ENCODE assay signal across 14 cellular contexts in genomic region chr1:149995927-149996326, GRCh38. TPM values are rescaled to one million over a fixed set of nuclear protein-coding genes. Genes with fewer than 3 reads are reported as not detected.
A peak's percentile ranks its signal among the peaks of the same experiment; 100 is the strongest.
DNase-seq lines count a peak whose midpoint lies in the region; ATAC-seq, FAIRE-seq and TF ChIP-seq lines count a peak whose summit lies in the region.
"Had no signal": no experiment of that assay in that cellular context is flagged by ENCODE, and none has a peak within 500 bp of the region (broad histone marks: within the 10 kb centered on the region; RNA-seq: fewer than 3 reads in every experiment).

No MANE protein-coding gene starts in this region.

- peaks cover 0 to 4% of the 10 kb centered on the region in 2 experiments; a peak in 2 of 4 replicates for H3K36me3 ChIP-seq in GM12878 (ENCODE audit: control insufficient read depth in 2 of 2, insufficient read depth in 2 of 2, low read length in 1 of 2)
- no peaks in the 10 kb centered on the region for H3K36me3 ChIP-seq in mesendoderm (ENCODE audit: control insufficient read depth, insufficient read depth, low read length)
- H3K36me3 ChIP-seq in testis (ENCODE audit: low read depth, missing control alignments) = no peaks in the 10 kb centered on the region
- H3K36me3 ChIP-seq: tibial artery had no signal

- H3K4ac ChIP-seq in mesendoderm (ENCODE audit: low read depth, low read length) = no peak overlapping the region

- WGBS in GM12878 (ENCODE audit: insufficient coverage, insufficient replicate concordance, low lambda C conversion rate, missing lambda C conversion rate) = 0% methylated on average over 2 of the region's 2 CpGs
- WGBS in mesendoderm (ENCODE audit: extremely low coverage, insufficient coverage, low lambda C conversion rate) = no CpG with 5 or more reads among the region's 2 CpGs
- WGBS in testis, 2 donors = 56 to 63% methylated on average over 2 of the region's 2 CpGs

- BruUV-seq in GM12878 (replicated peaks; lab: Mats Ljungman, UMichigan) = no TSS peak

- SMC1A ChIA-PET in GM12878 (lab: Charles Lee; ENCODE audit: uncharacterized antibody, unreplicated experiment) = interaction anchor here (1.0 to 6.4 kb wide), 2 partner anchors 13 to 33 kb away, joined by 3 to 73 read pairs; partner anchors contain the start of gene OTUD7B

- POLR2A ChIA-PET in GM12878 (lab: Charles Lee) = interaction anchor here (2.1 to 4.7 kb wide), 2 partner anchors 12 to 15 kb away, joined by 4 to 28 read pairs; partner anchors contain the start of gene OTUD7B

- H4K8ac ChIP-seq in mesendoderm (ENCODE audit: low read depth, low read length) = no peak overlapping the region

- H3K27me3 ChIP-seq in GM12878 (replicated peaks in 1 of 2; ENCODE audit: control insufficient read depth in 2 of 2, insufficient read depth in 2 of 2, low read length in 1 of 2) = no peaks in the 10 kb centered on the region
- H3K27me3 ChIP-seq in mesendoderm (ENCODE audit: insufficient read depth, low read length, poor library complexity) = no peaks in the 10 kb centered on the region
- no peaks in the 10 kb centered on the region for H3K27me3 ChIP-seq in testis
- H3K27me3 ChIP-seq: tibial artery had no signal

- no peak overlapping the region for H3K18ac ChIP-seq in mesendoderm (ENCODE audit: low read length)

- H3K4me1 ChIP-seq in GM12878 (ENCODE audit: control insufficient read depth, insufficient read depth, low read length) (peaks cover 31% of the 10 kb centered on the region; the same call in 1 of the 2 replicates), mesendoderm (ENCODE audit: control insufficient read depth, low read depth, low read length) (no peaks in the 10 kb centered on the region), testis (peaks cover 12% of the 10 kb centered on the region)

- H3K9ac ChIP-seq in GM12878 (ENCODE audit: control insufficient read depth, insufficient read depth, low read length) = no peak overlapping the region
- no peak overlapping the region for H3K9ac ChIP-seq in mesendoderm (ENCODE audit: low read length)

- TF ChIP-seq CTCF in GM12878 (IDR thresholded peaks at IDR 0.05 in 2 of 3, conservative IDR thresholded peaks at IDR 0.05 in 1 of 3; ENCODE audit: control insufficient read depth in 2 of 3, extremely low read depth in 1 of 3, insufficient read depth in 1 of 3, low read depth in 3 of 3, low read length in 3 of 3) (no peak), D721Med (IDR thresholded peaks at IDR 0.05; ENCODE audit: insufficient read depth, missing control alignments) (no peak), testis (IDR thresholded peaks at IDR 0.05) (no peak)

- no peak overlapping the region for H2BK120ac ChIP-seq in mesendoderm (ENCODE audit: low read depth, low read length)

- intact Hi-C loops in GM12878 (cut with micrococcal nuclease; ENCODE audit: unreplicated experiment) = no loop called here
- intact Hi-C loops in testis (cut with DNase I; ENCODE audit: low total_unique reads) = no loop called here

- H2AK5ac ChIP-seq in mesendoderm (ENCODE audit: low read length) = no peak overlapping the region

- no peak overlapping the region for H2BK5ac ChIP-seq in mesendoderm (ENCODE audit: low read length)

- H3K23ac ChIP-seq in mesendoderm (ENCODE audit: low read length) = no peak overlapping the region

- ATAC-seq in GM12878 = peak; percentile 17
- ATAC-seq: HCT116 had no signal

- CTCF ChIA-PET in GM12878 (lab: Yijun Ruan, JAX) = interaction anchor here (1.4 to 2.9 kb wide), 7 partner anchors 11 to 170 kb away, joined by 3 to 13 read pairs (median 5); no protein-coding TSS in a partner anchor

- no peak overlapping the region for H2BK15ac ChIP-seq in mesendoderm (replicated peaks; ENCODE audit: low read depth)

- no peak for TF ChIP-seq EP300 in GM12878 (IDR thresholded peaks at IDR 0.05; ENCODE audit: borderline replicate concordance in 1 of 2, control insufficient read depth in 1 of 2, low read depth in 2 of 2, low read length in 2 of 2)

- in situ Hi-C loops in GM12878 (cut with MboI) = no loop called here

- H3K79me1 ChIP-seq in mesendoderm (ENCODE audit: low read length) = peaks cover 7% of the 10 kb centered on the region

- no peaks in the 10 kb centered on the region for H4K20me1 ChIP-seq in GM12878 (ENCODE audit: control insufficient read depth, insufficient read depth)

- peak; percentile 57 for FAIRE-seq in GM12878 (lab: Jason Lieb, UNC)
- FAIRE-seq in D721Med (lab: Jason Lieb, UNC) = no peak

- no peak for TF ChIP-seq POLR2A in GM12878 (IDR thresholded peaks at IDR 0.05; ENCODE audit: low read depth, low read length)
- TF ChIP-seq POLR2A in testis (IDR thresholded peaks at IDR 0.05) = no peak

- H2AFZ ChIP-seq in GM12878 (ENCODE audit: control insufficient read depth, low read depth, low read length) = no peak overlapping the region

- no peak for TF ChIP-seq RAD21 in GM12878 (IDR thresholded peaks at IDR 0.05; ENCODE audit: insufficient read depth, low read depth, low read length)

- no peak overlapping the region for H3K4me3 ChIP-seq in GM12878
- no peak overlapping the region for H3K4me3 ChIP-seq in mesendoderm (ENCODE audit: low read length)
- H3K4me3 ChIP-seq in testis = no peak overlapping the region
- H3K4me3 ChIP-seq: SK-N-MC, tibial artery had no signal

- H3K56ac ChIP-seq in mesendoderm (ENCODE audit: low read length) = no peak overlapping the region

- H3K79me2 ChIP-seq in GM12878 (ENCODE audit: control insufficient read depth, insufficient read depth, low read length) (peaks cover 4% of the 10 kb centered on the region), mesendoderm (ENCODE audit: control insufficient read depth, insufficient read depth, low read length) (peaks cover 5% of the 10 kb centered on the region)

- no peaks in the 10 kb centered on the region for H3K9me3 ChIP-seq in GM12878 (replicated peaks; ENCODE audit: control insufficient read depth, insufficient read depth, low read length)
- H3K9me3 ChIP-seq in testis = no peaks in the 10 kb centered on the region
- H3K9me3 ChIP-seq: tibial artery had no signal

- H3K4me2 ChIP-seq in GM12878 (ENCODE audit: control insufficient read depth, insufficient read depth) = peak overlapping the region; percentile 47; the same call in 1 of the 2 replicates
- no peak overlapping the region for H3K4me2 ChIP-seq in mesendoderm (ENCODE audit: low read length)

- H3K27ac ChIP-seq in GM12878 (ENCODE audit: control insufficient read depth, insufficient read depth) = peak overlapping the region; percentile 40; the same call in 1 of the 2 replicates
- H3K27ac ChIP-seq in mesendoderm (ENCODE audit: low read depth, low read length) = no peak overlapping the region
- no peak overlapping the region for H3K27ac ChIP-seq in testis
- H3K27ac ChIP-seq: HL-60, SK-N-MC had no signal

- RAD21 ChIA-PET in GM12878 (lab: Charles Lee; ENCODE audit: unreplicated experiment) = interaction anchor here (1.5 to 5.3 kb wide), 2 partner anchors 15 kb away, joined by 4 to 29 read pairs; partner anchors contain the start of gene OTUD7B

- H4K5ac ChIP-seq in mesendoderm (ENCODE audit: low read length) = no peak overlapping the region

- DNase-seq in AG20443 (ENCODE audit: low spot score) = peak; percentile 22
- DNase-seq in HS-5 (ENCODE audit: low read depth) = peak; percentile 44
- DNase-seq in GM12878 (ENCODE audit: low read depth, low spot score) = peak; percentile 38
- DNase-seq in mesendoderm = peak; percentile 49
- no peak for DNase-seq in hippocampal formation (lab: John Stamatoyannopoulos, UW)
- DNase-seq in cerebellar cortex (ENCODE audit: low spot score) = no peak
- DNase-seq in D721Med (ENCODE audit: insufficient read length, low spot score) = no peak
- no peak for DNase-seq in testis
- DNase-seq: Calu3; stimulated activated CD4-positive, alpha-beta T cell treated with anti-CD3 and anti-CD28 coated beads, Interleukin-12 subunit alpha, Interleukin-12 subunit beta, amount 100 ng/mL, for 4 hours; tibial artery had no signal

RNA-seq across cellular contexts. Expression of gene OTUD7B, which starts 14.6 kb away (rescaled TPM):
- 24.1 and 24.8 TPM in 2 replicates for total RNA-seq in GM12878 (2013; cell fraction: nucleolus; rRNA removed)
- total RNA-seq in GM12878 (2014; rRNA removed) (8.4 and 8.7 TPM in 2 replicates), GM12878 (2014; rRNA removed; fragmentation: Illumina TruSeq; extraction: Trizol) (9.2 and 9.9 TPM in 2 replicates), GM12878 (2021) (20.7 and 24.9 TPM in 2 replicates), testis (10 to 100 TPM; 23.1 to 31.5 TPM)
- polyA plus RNA-seq in GM12878 (2011; ENCODE audit: low read depth) = 2.8 TPM
- polyA plus RNA-seq in GM12878 (2011; rRNA removed) (4.3 and 7.4 TPM in 2 replicates), GM12878 (2014; fragmentation: Illumina TruSeq; extraction: Trizol) (8.2 and 10.7 TPM in 2 replicates), GM12878 (2014; fragmentation: Nextera tagmentation; extraction: Ambion mirVana) (1 to 10 TPM; 1.7 to 1.8 TPM), GM12878 (2014; rRNA removed) (5.8 and 5.9 TPM in 2 replicates), GM12878 (2016; fragmentation: Nextera tagmentation; extraction: Ambion mirVana) (1 to 10 TPM; 1.7 to 2.3 TPM), testis (ENCODE audit: insufficient read depth, low read depth, low replicate concordance) (30.3 TPM)
- polyA plus RNA-seq in GM12878 (2011; cell fraction: cytosol; rRNA removed) = 4.5 and 6.7 TPM in 2 replicates
- polyA plus RNA-seq in GM12878 (2011; cell fraction: nucleus; rRNA removed) = 4.3 and 5.6 TPM in 2 replicates
- 3.8 and 5.9 TPM in 2 replicates for polyA plus RNA-seq in GM12878 (2012)
- polyA minus RNA-seq in GM12878 (2011; rRNA and poly(A)+ RNA removed) = 11.5 and 17.3 TPM in 2 replicates
- polyA minus RNA-seq in GM12878 (2011; cell fraction: cytosol; rRNA and poly(A)+ RNA removed) = 2.8 and 4.4 TPM in 2 replicates
- 3.5 and 6.0 TPM in 2 replicates for polyA minus RNA-seq in GM12878 (2011; cell fraction: nucleus; rRNA and poly(A)+ RNA removed)
- polyA plus RNA-seq in mesendoderm (2013, experiment 1 of 2) = 5.4 TPM
- polyA plus RNA-seq in mesendoderm (2013, experiment 2 of 2) = 5.9 TPM

RNA-seq across cellular contexts. Expression of gene MTMR11, which starts 59.2 kb away (rescaled TPM):
- total RNA-seq in GM12878 (2013; cell fraction: nucleolus; rRNA removed) = 2.2 and 3.4 TPM in 2 replicates
- total RNA-seq in GM12878 (2014; rRNA removed) = 0.51 and 0.71 TPM in 2 replicates
- 0.51 and 0.58 TPM in 2 replicates for total RNA-seq in GM12878 (2014; rRNA removed; fragmentation: Illumina TruSeq; extraction: Trizol)
- total RNA-seq in GM12878 (2021) = 0.45 and 1.1 TPM in 2 replicates
- 0.14 TPM for polyA plus RNA-seq in GM12878 (2011; ENCODE audit: low read depth)
- 0.46 and 0.52 TPM in 2 replicates for polyA plus RNA-seq in GM12878 (2011; rRNA removed)
- polyA plus RNA-seq in GM12878 (2011; cell fraction: cytosol; rRNA removed) = 0.17 and 0.70 TPM in 2 replicates
- 2.7 and 3.2 TPM in 2 replicates for polyA plus RNA-seq in GM12878 (2011; cell fraction: nucleus; rRNA removed)
- 0.35 and 0.39 TPM in 2 replicates for polyA plus RNA-seq in GM12878 (2012)
- polyA plus RNA-seq in GM12878 (2014; fragmentation: Illumina TruSeq; extraction: Trizol) = 0.97 and 1.5 TPM in 2 replicates
- under 1 TPM; 0.35 to 0.84 TPM for polyA plus RNA-seq in GM12878 (2014; fragmentation: Nextera tagmentation; extraction: Ambion mirVana)
- 0.95 and 1.1 TPM in 2 replicates for polyA plus RNA-seq in GM12878 (2014; rRNA removed)
- under 1 TPM; 0.70 to 0.77 TPM for polyA plus RNA-seq in GM12878 (2016; fragmentation: Nextera tagmentation; extraction: Ambion mirVana)
- 0.51 and 0.57 TPM in 2 replicates for polyA minus RNA-seq in GM12878 (2011; rRNA and poly(A)+ RNA removed)
- not detected in 2 replicates for polyA minus RNA-seq in GM12878 (2011; cell fraction: cytosol; rRNA and poly(A)+ RNA removed)
- 1.1 and 1.3 TPM in 2 replicates for polyA minus RNA-seq in GM12878 (2011; cell fraction: nucleus; rRNA and poly(A)+ RNA removed)
- polyA plus RNA-seq in mesendoderm (2013, experiment 1 of 2) = 1.5 TPM
- polyA plus RNA-seq in mesendoderm (2013, experiment 2 of 2) = 1.6 TPM
- total RNA-seq in testis = 10 to 100 TPM; 39.8 to 50.4 TPM
- polyA plus RNA-seq in testis (ENCODE audit: insufficient read depth, low read depth, low replicate concordance) = 20.5 TPM

Comparison
In these comparisons a context has a peak if more than half of its experiments do, and no peak if none do; other contexts are left out.
1. DNase-seq: peak in AG20443 (single experiment), HS-5 (single experiment), GM12878 (single experiment) and mesendoderm (single experiment); none in hippocampal formation (0 of 2), cerebellar cortex (single experiment), D721Med (single experiment) and testis (single experiment).
2. RNA of gene MTMR11, which starts 59.2 kb away (total RNA-seq): 39.8 to 50.4 TPM in testis; 0.45 to 3.4 TPM in GM12878; every median in the first group is over 4 times any median in the second.